Comparison of ENCODE assay signal across 1 cellular context in genomic region chr22:42388130-42388797, GRCh38.
A peak's percentile ranks its signal among the peaks of the same experiment; 100 is the strongest.
TF ChIP-seq lines count a peak whose summit lies in the region.

No MANE protein-coding gene starts in this region.

TF ChIP-seq in HEK293, 187 proteins besides CTCF, POLR2A, EP300 and RAD21 (continued from another document):
- TF ChIP-seq, protein P1, sequence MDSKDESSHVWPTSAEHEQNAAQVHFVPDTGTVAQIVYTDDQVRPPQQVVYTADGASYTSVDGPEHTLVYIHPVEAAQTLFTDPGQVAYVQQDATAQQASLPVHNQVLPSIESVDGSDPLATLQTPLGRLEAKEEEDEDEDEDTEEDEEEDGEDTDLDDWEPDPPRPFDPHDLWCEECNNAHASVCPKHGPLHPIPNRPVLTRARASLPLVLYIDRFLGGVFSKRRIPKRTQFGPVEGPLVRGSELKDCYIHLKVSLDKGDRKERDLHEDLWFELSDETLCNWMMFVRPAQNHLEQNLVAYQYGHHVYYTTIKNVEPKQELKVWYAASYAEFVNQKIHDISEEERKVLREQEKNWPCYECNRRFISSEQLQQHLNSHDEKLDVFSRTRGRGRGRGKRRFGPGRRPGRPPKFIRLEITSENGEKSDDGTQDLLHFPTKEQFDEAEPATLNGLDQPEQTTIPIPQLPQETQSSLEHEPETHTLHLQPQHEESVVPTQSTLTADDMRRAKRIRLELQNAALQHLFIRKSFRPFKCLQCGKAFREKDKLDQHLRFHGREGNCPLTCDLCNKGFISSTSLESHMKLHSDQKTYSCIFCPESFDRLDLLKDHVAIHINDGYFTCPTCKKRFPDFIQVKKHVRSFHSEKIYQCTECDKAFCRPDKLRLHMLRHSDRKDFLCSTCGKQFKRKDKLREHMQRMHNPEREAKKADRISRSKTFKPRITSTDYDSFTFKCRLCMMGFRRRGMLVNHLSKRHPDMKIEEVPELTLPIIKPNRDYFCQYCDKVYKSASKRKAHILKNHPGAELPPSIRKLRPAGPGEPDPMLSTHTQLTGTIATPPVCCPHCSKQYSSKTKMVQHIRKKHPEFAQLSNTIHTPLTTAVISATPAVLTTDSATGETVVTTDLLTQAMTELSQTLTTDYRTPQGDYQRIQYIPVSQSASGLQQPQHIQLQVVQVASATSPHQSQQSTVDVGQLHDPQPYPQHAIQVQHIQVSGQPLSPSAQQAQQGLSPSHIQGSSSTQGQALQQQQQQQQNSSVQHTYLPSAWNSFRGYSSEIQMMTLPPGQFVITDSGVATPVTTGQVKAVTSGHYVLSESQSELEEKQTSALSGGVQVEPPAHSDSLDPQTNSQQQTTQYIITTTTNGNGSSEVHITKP (tag by site-specific recombination; IDR thresholded peaks at IDR 0.05): no peak
- TF ChIP-seq ZNF664 (tag by site-specific recombination; IDR thresholded peaks at IDR 0.05): peak; percentile 99
- no peak for TF ChIP-seq ZNF114 (tag by site-specific recombination; IDR thresholded peaks at IDR 0.05)
TF ChIP-seq in HEK293: peak in this region for 3.
